Comparison of ENCODE assay signal across 12 cellular contexts in genomic region chr3:129005526-129006303, GRCh38.
DNase-seq lines count a peak whose midpoint lies in the region; ATAC-seq, FAIRE-seq and TF ChIP-seq lines count a peak whose summit lies in the region.
"Had no signal": no experiment of that assay in that cellular context is flagged by ENCODE, and none has a peak within 500 bp of the region (broad histone marks: within the 10 kb centered on the region; RNA-seq: fewer than 3 reads in every experiment).

No MANE protein-coding gene starts in this region.

- DNase-seq in AG08395 (ENCODE audit: low spot score): peak; percentile 42
- peak; percentile 30 for DNase-seq in ELR (ENCODE audit: low read depth)
- DNase-seq in UCSD-AML1 (lab: John Stamatoyannopoulos, UW; ENCODE audit: unreplicated experiment): peak; percentile 35
- DNase-seq in left kidney (ENCODE audit: low read depth, low spot score): peak; percentile 54
- DNase-seq in NK-92 (lab: John Stamatoyannopoulos, UW; ENCODE audit: unreplicated experiment): no peak
- DNase-seq in NCI-H2171 treated with DMSO at 0.1 percent for 48 hours (lab: John Stamatoyannopoulos, UW): no peak
- DNase-seq in D721Med (ENCODE audit: insufficient read length, low spot score): no peak
- DNase-seq: activated T-cell treated with anti-CD3 and anti-CD28 coated beads for 4 hours; endodermal cell; mesendoderm; stimulated activated CD4-positive, alpha-beta T cell treated with anti-CD3 and anti-CD28 coated beads, Interleukin-15, amount 100 ng/mL, for 24 hours had no signal

- no peak for ATAC-seq in HG03280 (IDR thresholded peaks at IDR 0.05; ENCODE audit: unreplicated experiment)

- FAIRE-seq in D721Med (lab: Jason Lieb, UNC): no peak

- TF ChIP-seq CTCF in D721Med (IDR thresholded peaks at IDR 0.05; ENCODE audit: insufficient read depth, missing control alignments): no peak

Comparison
In these comparisons a context has a peak if more than half of its experiments do, and no peak if none do; other contexts are left out.
1. DNase-seq: peak in AG08395 (single experiment), ELR (single experiment), UCSD-AML1 (single experiment) and left kidney (single experiment); none in NK-92 (single experiment), NCI-H2171 treated with DMSO at 0.1 percent for 48 hours (single experiment) and D721Med (single experiment).